14 cellular contexts compared by ENCODE assay signal in genomic region chr7:111076205-111076604, GRCh38. TPM values are rescaled to one million over a fixed set of nuclear protein-coding genes. Genes with fewer than 3 reads are reported as not detected.
DNase-seq lines count a peak whose midpoint lies in the region; ATAC-seq and TF ChIP-seq lines count a peak whose summit lies in the region.
"Had no signal": no experiment of that assay in that cellular context is flagged by ENCODE, and none has a peak within 500 bp of the region (broad histone marks: within the 10 kb centered on the region; RNA-seq: fewer than 3 reads in every experiment).

No MANE protein-coding gene starts in this region.

- TF ChIP-seq CTCF in astrocyte of the spinal cord (IDR thresholded peaks at IDR 0.05; ENCODE audit: low read depth, low read length): no peak

- H3K9me3 Mint-ChIP-seq in T-helper 1 cell treated with Interleukin-12 subunit alpha and Interleukin-12 subunit beta and Interleukin-4 antibody, amounts not matched to agents 30 μg/mL and 1 μg/mL, for 36 hours: no peaks in the 10 kb centered on the region

- H3K27me3 Mint-ChIP-seq in T-helper 1 cell treated with Interleukin-12 subunit alpha and Interleukin-12 subunit beta and Interleukin-4 antibody, amounts not matched to agents 30 μg/mL and 1 μg/mL, for 36 hours (ENCODE audit: low read depth): no peaks in the 10 kb centered on the region

- in situ Hi-C loops in astrocyte of the spinal cord (cut with HindIII; ENCODE audit: low sequenced_read_pairs): no loop called here

- H3K4me3 Mint-ChIP-seq in T-helper 1 cell treated with Interleukin-12 subunit alpha and Interleukin-12 subunit beta and Interleukin-4 antibody, amounts not matched to agents 30 μg/mL and 1 μg/mL, for 36 hours: peak overlapping the region; percentile 43

- peaks cover 14% of the 10 kb centered on the region for H3K36me3 Mint-ChIP-seq in T-helper 1 cell treated with Interleukin-12 subunit alpha and Interleukin-12 subunit beta and Interleukin-4 antibody, amounts not matched to agents 30 μg/mL and 1 μg/mL, for 36 hours (ENCODE audit: low read depth)

- peaks cover 52% of the 10 kb centered on the region for H3K4me1 Mint-ChIP-seq in T-helper 1 cell treated with Interleukin-12 subunit alpha and Interleukin-12 subunit beta and Interleukin-4 antibody, amounts not matched to agents 30 μg/mL and 1 μg/mL, for 36 hours (ENCODE audit: low read depth)

- ATAC-seq in activated CD4-positive, CD25-positive, alpha-beta regulatory T cell treated with anti-CD3 and anti-CD28 coated beads, Interleukin-2, amount 50 U/mL, for 24 hours: peak; percentile 68 to 73
- ATAC-seq in GM18870 (IDR thresholded peaks at IDR 0.05; ENCODE audit: unreplicated experiment): no peak

- no peak for DNase-seq in activated CD4-positive, CD25-positive, alpha-beta regulatory T cell (lab: John Stamatoyannopoulos, UW)
- DNase-seq in astrocyte of the spinal cord (ENCODE audit: low read depth, low spot score) (peak; percentile 86), mucosa of gallbladder (ENCODE audit: low spot score) (no peak), H4 (ENCODE audit: low spot score) (no peak)
- DNase-seq in stimulated activated CD4-positive, alpha-beta T cell treated with anti-CD3 and anti-CD28 coated beads, Interleukin-4, amount 100 ng/mL, for 24 hours: peak; percentile 44
- DNase-seq: activated effector memory CD4-positive, alpha-beta T cell treated with Interleukin-2 at 50 U/mL for 16 hours; effector CD8-positive, alpha-beta T cell; heart left ventricle; NCI-H1436 treated with DMSO at 0.1 percent for 48 hours; psoas muscle had no signal

- peak overlapping the region; percentile 74 for H3K27ac Mint-ChIP-seq in T-helper 1 cell treated with Interleukin-12 subunit alpha and Interleukin-12 subunit beta and Interleukin-4 antibody, amounts not matched to agents 30 μg/mL and 1 μg/mL, for 36 hours

- H3K4me3 ChIP-seq in astrocyte of the spinal cord (ENCODE audit: low read depth, low read length): no peak overlapping the region
- H3K4me3 ChIP-seq: heart left ventricle, psoas muscle had no signal

RNA-seq across cellular contexts. Expression of gene LRRN3, which starts 14.7 kb away (rescaled TPM):
- total RNA-seq in mucosa of gallbladder: 0.81 TPM
- 0.02 and 0.18 TPM in 2 replicates for total RNA-seq in H4 (2014; rRNA removed; shearing (Covaris generic))
- total RNA-seq: lung microvascular endothelial cell had no signal

Comparison
In these comparisons a context has a peak if more than half of its experiments do, and no peak if none do; other contexts are left out.
1. DNase-seq: peak in astrocyte of the spinal cord (single experiment) and stimulated activated CD4-positive, alpha-beta T cell treated with anti-CD3 and anti-CD28 coated beads, Interleukin-4, amount 100 ng/mL, for 24 hours (single experiment); none in activated CD4-positive, CD25-positive, alpha-beta regulatory T cell (0 of 4), mucosa of gallbladder (single experiment) and H4 (single experiment).